In the genomic region with DNA sequence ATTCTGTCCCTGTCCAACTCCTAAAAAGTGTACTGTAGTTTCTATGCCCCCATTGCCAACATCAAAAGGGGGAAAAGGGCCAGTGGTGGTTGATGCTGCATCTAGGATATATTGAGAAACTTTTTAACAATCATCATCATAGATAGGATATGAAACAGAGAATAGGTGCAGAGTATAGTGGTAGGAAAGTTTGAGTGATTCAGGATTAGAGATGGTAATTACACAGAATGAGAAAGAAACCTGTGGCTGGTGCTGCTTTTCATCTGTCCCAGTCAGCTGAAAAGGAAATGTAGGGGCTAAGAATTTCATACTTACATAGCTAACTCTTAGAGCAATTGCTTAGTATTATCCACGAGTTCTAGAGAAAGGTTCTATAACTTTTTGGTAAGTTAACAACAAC, we compare ENCODE assay signal across 21 cellular contexts.
DNase-seq lines count a peak whose midpoint lies in the region; ATAC-seq lines count a peak whose summit lies in the region.
"Had no signal": no experiment of that assay in that cellular context is flagged by ENCODE, and none has a peak within 500 bp of the region (broad histone marks: within the 10 kb centered on the region; RNA-seq: fewer than 3 reads in every experiment).

No MANE protein-coding gene starts in this region.

- CTCF ChIA-PET in activated naive CD4-positive, alpha-beta T cell treated with anti-CD3 and anti-CD28 coated beads for 36 hours (lab: Charles Lee), result interaction anchor here (0.6 to 1.7 kb wide), 4 partner anchors 17 to 211 kb away, joined by 3 to 6 read pairs (median 3); no protein-coding TSS in a partner anchor

- H3K4me3 Mint-ChIP-seq in activated naive CD4-positive, alpha-beta T cell treated with anti-CD3 and anti-CD28 coated beads for 36 hours, result no peak overlapping the region
- no peak overlapping the region for H3K4me3 Mint-ChIP-seq in stimulated activated naive CD8-positive, alpha-beta T cell treated with anti-CD3 and anti-CD28 coated beads, Interleukin-15, Interleukin-2, amounts not matched to agents 100 ng/mL and 50 ng/mL, for 24 hours
- H3K4me3 Mint-ChIP-seq: activated naive CD8-positive, alpha-beta T cell treated with anti-CD3 and anti-CD28 coated beads, Interleukin-2, amount 10 ng/mL, durations not matched to agents 7 days and 5 days; CD14-positive monocyte; IgD-negative memory B cell; nephron progenitor cell had no signal

- peaks cover 10% of the 10 kb centered on the region for H3K27me3 Mint-ChIP-seq in activated naive CD4-positive, alpha-beta T cell treated with anti-CD3 and anti-CD28 coated beads for 36 hours (ENCODE audit: low read depth)
- peaks cover 6% of the 10 kb centered on the region for H3K27me3 Mint-ChIP-seq in stimulated activated naive CD8-positive, alpha-beta T cell treated with anti-CD3 and anti-CD28 coated beads, Interleukin-15, Interleukin-2, amounts not matched to agents 100 ng/mL and 50 ng/mL, for 24 hours
- H3K27me3 Mint-ChIP-seq: activated naive CD8-positive, alpha-beta T cell treated with anti-CD3 and anti-CD28 coated beads, Interleukin-2, amount 10 ng/mL, durations not matched to agents 7 days and 5 days; IgD-negative memory B cell had no signal

- H3K4me1 Mint-ChIP-seq in activated naive CD4-positive, alpha-beta T cell treated with anti-CD3 and anti-CD28 coated beads for 36 hours (ENCODE audit: low read depth), result peaks cover 18% of the 10 kb centered on the region
- H3K4me1 Mint-ChIP-seq in stimulated activated naive CD8-positive, alpha-beta T cell treated with anti-CD3 and anti-CD28 coated beads, Interleukin-15, Interleukin-2, amounts not matched to agents 100 ng/mL and 50 ng/mL, for 24 hours (ENCODE audit: low read depth), result peaks cover 19% of the 10 kb centered on the region
- H3K4me1 Mint-ChIP-seq: IgD-negative memory B cell, nephron progenitor cell had no signal

- H3K36me3 Mint-ChIP-seq in activated naive CD4-positive, alpha-beta T cell treated with anti-CD3 and anti-CD28 coated beads for 36 hours (ENCODE audit: low read depth), result peaks cover 2% of the 10 kb centered on the region
- H3K36me3 Mint-ChIP-seq in stimulated activated naive CD8-positive, alpha-beta T cell treated with anti-CD3 and anti-CD28 coated beads, Interleukin-15, Interleukin-2, amounts not matched to agents 100 ng/mL and 50 ng/mL, for 24 hours (ENCODE audit: low read depth), result no peaks in the 10 kb centered on the region
- H3K36me3 Mint-ChIP-seq: CD14-positive monocyte had no signal

- H3K27ac Mint-ChIP-seq in activated naive CD4-positive, alpha-beta T cell treated with anti-CD3 and anti-CD28 coated beads for 36 hours, result no peak overlapping the region
- H3K27ac Mint-ChIP-seq in stimulated activated naive CD8-positive, alpha-beta T cell treated with anti-CD3 and anti-CD28 coated beads, Interleukin-15, Interleukin-2, amounts not matched to agents 100 ng/mL and 50 ng/mL, for 24 hours, result peak overlapping the region; percentile 10
- H3K27ac Mint-ChIP-seq: activated naive CD8-positive, alpha-beta T cell treated with anti-CD3 and anti-CD28 coated beads, Interleukin-2, amount 10 ng/mL, durations not matched to agents 7 days and 5 days; CD14-positive monocyte; IgD-negative memory B cell; nephron progenitor cell had no signal

- intact Hi-C loops in activated naive CD4-positive, alpha-beta T cell treated with anti-CD3 and anti-CD28 coated beads for 36 hours (cut with micrococcal nuclease), result loop anchor here (1.0 kb wide), 5 partner anchors 11 to 566 kb away; no protein-coding TSS in a partner anchor

- H3K9me3 Mint-ChIP-seq in activated naive CD4-positive, alpha-beta T cell treated with anti-CD3 and anti-CD28 coated beads for 36 hours, result no peaks in the 10 kb centered on the region
- H3K9me3 Mint-ChIP-seq in stimulated activated naive CD8-positive, alpha-beta T cell treated with anti-CD3 and anti-CD28 coated beads, Interleukin-15, Interleukin-2, amounts not matched to agents 100 ng/mL and 50 ng/mL, for 24 hours, result no peaks in the 10 kb centered on the region
- H3K9me3 Mint-ChIP-seq: activated naive CD8-positive, alpha-beta T cell treated with anti-CD3 and anti-CD28 coated beads, Interleukin-2, amount 10 ng/mL, durations not matched to agents 7 days and 5 days; nephron progenitor cell had no signal

- ATAC-seq in GM21447 (IDR thresholded peaks at IDR 0.05; ENCODE audit: unreplicated experiment) (peak; percentile 51), HG03354 (IDR thresholded peaks at IDR 0.05; ENCODE audit: poor library complexity, severe bottlenecking, unreplicated experiment) (peak; percentile 62)
- ATAC-seq: body of pancreas, esophagus mucosa had no signal

- peak; percentile 31 for DNase-seq in activated naive CD4-positive, alpha-beta T cell treated with anti-CD3 and anti-CD28 coated beads for 36 hours
- no peak for DNase-seq in activated naive CD4-positive, alpha-beta T cell (lab: John Stamatoyannopoulos, UW)
- DNase-seq in NCI-H345 treated with DMSO at 0.1 percent for 48 hours (lab: John Stamatoyannopoulos, UW; ENCODE audit: unreplicated experiment), result no peak
- DNase-seq in DMS153 (lab: John Stamatoyannopoulos, UW), result no peak
- DNase-seq in GM19238 (ENCODE audit: insufficient read length, low spot score), result no peak
- DNase-seq: activated CD4-positive, alpha-beta T cell treated with anti-CD3 and anti-CD28 coated beads for 1 hour; activated naive CD8-positive, alpha-beta T cell treated with anti-CD3 and anti-CD28 coated beads, Interleukin-2, amount 10 ng/mL, durations not matched to agents 7 days and 5 days; body of pancreas; effector CD8-positive, alpha-beta T cell; hippocampal formation; NCI-H146; NCI-H774; nephron progenitor cell; right lobe of liver; thyroid gland had no signal
